In genomic region chr5:176384991-176385390, GRCh38 we compare ENCODE assay signal across 23 cellular contexts. TPM values are rescaled to one million over a fixed set of nuclear protein-coding genes. Genes with fewer than 3 reads are reported as not detected.
A peak's percentile ranks its signal among the peaks of the same experiment; 100 is the strongest.
DNase-seq lines count a peak whose midpoint lies in the region; ATAC-seq, FAIRE-seq and TF ChIP-seq lines count a peak whose summit lies in the region.
"Had no signal": no experiment of that assay in that cellular context is flagged by ENCODE, and none has a peak within 500 bp of the region (broad histone marks: within the 10 kb centered on the region; RNA-seq: fewer than 3 reads in every experiment).

No MANE protein-coding gene starts in this region.

- intact Hi-C loops in Caco-2 (cut with micrococcal nuclease; ENCODE audit: unreplicated experiment) (no loop called here), GM12878 (cut with micrococcal nuclease; ENCODE audit: unreplicated experiment) (loop anchor here (5.0 to 10.0 kb wide), 2 partner anchors 148 to 150 kb away; partner anchors contain the start of genes RNF44 and SIMC1), psoas muscle (cut with DNase I) (no loop called here)

- WGBS in GM12878 (ENCODE audit: insufficient coverage, insufficient replicate concordance, low lambda C conversion rate, missing lambda C conversion rate): 94% methylated on average over 12 of the region's 12 CpGs
- WGBS in psoas muscle, 3 donors: 84 to 93% (median 90%) methylated on average over 12 of the region's 12 CpGs

- H3K27ac Mint-ChIP-seq in activated naive CD4-positive, alpha-beta T cell treated with anti-CD3 and anti-CD28 coated beads, Interleukin-2, amount 50 U/mL, for 24 hours: peak overlapping the region; percentile 12
- peak overlapping the region; percentile 30 for H3K27ac Mint-ChIP-seq in Caco-2 (ENCODE audit: unreplicated experiment)
- H3K27ac Mint-ChIP-seq: B cell had no signal

- SMC1A ChIA-PET in GM12878 (lab: Charles Lee; ENCODE audit: uncharacterized antibody, unreplicated experiment): no interaction called here

- peaks cover 34% of the 10 kb centered on the region for H3K4me1 Mint-ChIP-seq in activated naive CD4-positive, alpha-beta T cell treated with anti-CD3 and anti-CD28 coated beads, Interleukin-2, amount 50 U/mL, for 24 hours
- H3K4me1 Mint-ChIP-seq in Caco-2 (ENCODE audit: low read depth, unreplicated experiment): no peaks in the 10 kb centered on the region

- DNase-seq in activated naive CD4-positive, alpha-beta T cell treated with Interleukin-2 at 50 U/mL for 16 hours: no peak
- no peak for DNase-seq in Caco-2
- DNase-seq in GM12878 (ENCODE audit: low read depth, low spot score): no peak
- peak in 1 of 2 donors; percentile 16 for DNase-seq in psoas muscle
- no peak for DNase-seq in effector memory CD4-positive, alpha-beta T cell
- no peak for DNase-seq in NK-92 (lab: John Stamatoyannopoulos, UW; ENCODE audit: unreplicated experiment)
- DNase-seq: CD4-positive, CD25-positive, alpha-beta regulatory T cell; COR-L47; DMS 273 treated with DMSO at 0.1 percent for 48 hours; DMS79 treated with DMSO at 0.1 percent for 48 hours; IMR-90; NCI-H1105; NCI-H146; NCI-H2029; NCI-H226; NCI-H510A treated with DMSO at 0.1 percent for 48 hours; NCI-H774 had no signal

- TF ChIP-seq RAD21 in GM12878 (IDR thresholded peaks at IDR 0.05; ENCODE audit: insufficient read depth, low read depth, low read length): no peak

- TF ChIP-seq CTCF in Caco-2 (IDR thresholded peaks at IDR 0.05; ENCODE audit: insufficient read depth in 1 of 2, low read depth in 1 of 2, low read length in 1 of 2, severe bottlenecking in 1 of 2, unreplicated experiment in 1 of 2) (no peak), GM12878 (IDR thresholded peaks at IDR 0.05 in 2 of 3, conservative IDR thresholded peaks at IDR 0.05 in 1 of 3; ENCODE audit: control insufficient read depth in 2 of 3, extremely low read depth in 1 of 3, insufficient read depth in 1 of 3, low read depth in 3 of 3, low read length in 3 of 3) (no peak), psoas muscle (IDR thresholded peaks at IDR 0.05) (no peak)

- H3K4me3 ChIP-seq in Caco-2 (ENCODE audit: low read depth, low read length): no peak overlapping the region
- no peak overlapping the region for H3K4me3 ChIP-seq in GM12878
- H3K4me3 ChIP-seq in psoas muscle: no peak overlapping the region
- H3K4me3 ChIP-seq in effector memory CD4-positive, alpha-beta T cell (ENCODE audit: insufficient read depth, low read depth, low read length, poor library complexity, severe bottlenecking): no peak overlapping the region
- H3K4me3 ChIP-seq: A549, Peyer's patch had no signal

- H4K20me1 ChIP-seq in GM12878 (ENCODE audit: control insufficient read depth, insufficient read depth): peaks cover 3% of the 10 kb centered on the region; the same call in 1 of the 2 replicates

- no TSS peak for BruUV-seq in Caco-2 (replicated peaks; lab: Mats Ljungman, UMichigan)
- BruUV-seq in GM12878 (replicated peaks; lab: Mats Ljungman, UMichigan): no TSS peak

- H3K27ac ChIP-seq in GM12878 (ENCODE audit: control insufficient read depth, insufficient read depth): no peak overlapping the region
- H3K27ac ChIP-seq in psoas muscle: peak overlapping the region; percentile 39
- no peak overlapping the region for H3K27ac ChIP-seq in effector memory CD4-positive, alpha-beta T cell (ENCODE audit: insufficient read depth, low read length, poor library complexity, severe bottlenecking)
- H3K27ac ChIP-seq: A549, Peyer's patch had no signal

- H3K4me1 ChIP-seq in Caco-2 (peaks cover 4% of the 10 kb centered on the region; the same call in 1 of the 2 replicates), GM12878 (ENCODE audit: control insufficient read depth, insufficient read depth, low read length) (peaks cover 6% of the 10 kb centered on the region), psoas muscle (peaks cover 57% of the 10 kb centered on the region)
- peaks cover 10% of the 10 kb centered on the region for H3K4me1 ChIP-seq in effector memory CD4-positive, alpha-beta T cell (ENCODE audit: control insufficient read depth, insufficient read depth, low read length, poor library complexity, severe bottlenecking)

- CTCF ChIA-PET in Caco-2 (lab: Charles Lee): no interaction called here
- CTCF ChIA-PET in GM12878 (lab: Yijun Ruan, JAX): no interaction called here

- H3K9ac ChIP-seq in GM12878 (ENCODE audit: control insufficient read depth, insufficient read depth, low read length): no peak overlapping the region

- no peak overlapping the region for H2AFZ ChIP-seq in GM12878 (ENCODE audit: control insufficient read depth, low read depth, low read length)

- H3K79me2 ChIP-seq in GM12878 (ENCODE audit: control insufficient read depth, insufficient read depth, low read length): peaks cover 42% of the 10 kb centered on the region

- no peaks in the 10 kb centered on the region for H3K9me3 Mint-ChIP-seq in activated naive CD4-positive, alpha-beta T cell treated with anti-CD3 and anti-CD28 coated beads, Interleukin-2, amount 50 U/mL, for 24 hours
- H3K9me3 Mint-ChIP-seq in Caco-2 (ENCODE audit: unreplicated experiment): no peaks in the 10 kb centered on the region
- H3K9me3 Mint-ChIP-seq: CD4-positive, CD25-positive, alpha-beta regulatory T cell had no signal

- no peak for TF ChIP-seq EP300 in GM12878 (IDR thresholded peaks at IDR 0.05; ENCODE audit: borderline replicate concordance in 1 of 2, control insufficient read depth in 1 of 2, low read depth in 2 of 2, low read length in 2 of 2)

- H3K27me3 ChIP-seq in Caco-2 (replicated peaks; ENCODE audit: control insufficient read depth, insufficient read depth, low read length) (no peaks in the 10 kb centered on the region), GM12878 (replicated peaks in 1 of 2; ENCODE audit: control insufficient read depth in 2 of 2, insufficient read depth in 2 of 2, low read length in 1 of 2) (no peaks in the 10 kb centered on the region), psoas muscle (ENCODE audit: insufficient read depth in 3 of 3, low read length in 2 of 3) (no peaks in the 10 kb centered on the region)
- H3K27me3 ChIP-seq in effector memory CD4-positive, alpha-beta T cell (replicated peaks; ENCODE audit: control insufficient read depth, insufficient read depth, low read length, poor library complexity, severe bottlenecking): no peaks in the 10 kb centered on the region
- H3K27me3 ChIP-seq: Peyer's patch had no signal

- H3K36me3 ChIP-seq in Caco-2 (ENCODE audit: control insufficient read depth, insufficient read depth, low read length) (no peaks in the 10 kb centered on the region), GM12878 (ENCODE audit: control insufficient read depth in 2 of 2, insufficient read depth in 2 of 2, low read length in 1 of 2) (peaks cover 21 to 25% of the 10 kb centered on the region in 2 experiments), psoas muscle (ENCODE audit: insufficient read depth in 1 of 2, low read depth in 1 of 2) (peaks cover 7 to 51% of the 10 kb centered on the region in 2 donors)
- H3K36me3 ChIP-seq in effector memory CD4-positive, alpha-beta T cell (ENCODE audit: control insufficient read depth, insufficient read depth, low read length): peaks cover 51% of the 10 kb centered on the region

- POLR2A ChIA-PET in Caco-2 (lab: Charles Lee) (no interaction called here), GM12878 (lab: Charles Lee) (interaction anchor here (0.5 to 0.6 kb wide), 2 partner anchors 9 to 25 kb away, joined by 4 read pairs; no protein-coding TSS in a partner anchor)

- no peak for FAIRE-seq in GM12878 (lab: Jason Lieb, UNC)
- FAIRE-seq: A549 had no signal

- ATAC-seq in GM12878 (no peak), psoas muscle (no peak), HG03432 (IDR thresholded peaks at IDR 0.05; ENCODE audit: unreplicated experiment) (no peak)
- ATAC-seq: A549 had no signal

- H3K4me2 ChIP-seq in GM12878 (ENCODE audit: control insufficient read depth, insufficient read depth): peak overlapping the region; percentile 72; the same call in 1 of the 2 replicates
- H3K4me2 ChIP-seq: A549 had no signal

- no peak for TF ChIP-seq POLR2A in GM12878 (IDR thresholded peaks at IDR 0.05; ENCODE audit: low read depth, low read length)

- H3K27me3 Mint-ChIP-seq in activated naive CD4-positive, alpha-beta T cell treated with anti-CD3 and anti-CD28 coated beads, Interleukin-2, amount 50 U/mL, for 24 hours: no peaks in the 10 kb centered on the region
- H3K27me3 Mint-ChIP-seq in Caco-2 (ENCODE audit: insufficient read depth, unreplicated experiment): no peaks in the 10 kb centered on the region
- H3K27me3 Mint-ChIP-seq: B cell; CD4-positive, CD25-positive, alpha-beta regulatory T cell had no signal

- H3K9me3 ChIP-seq in Caco-2 (no peaks in the 10 kb centered on the region), GM12878 (replicated peaks; ENCODE audit: control insufficient read depth, insufficient read depth, low read length) (no peaks in the 10 kb centered on the region; the same call in 2 of the 3 replicates), psoas muscle (no peaks in the 10 kb centered on the region)
- H3K9me3 ChIP-seq in effector memory CD4-positive, alpha-beta T cell (ENCODE audit: control insufficient read depth, low read length): no peaks in the 10 kb centered on the region
- H3K9me3 ChIP-seq: A549, Peyer's patch had no signal

- H3K4me3 Mint-ChIP-seq in activated naive CD4-positive, alpha-beta T cell treated with anti-CD3 and anti-CD28 coated beads, Interleukin-2, amount 50 U/mL, for 24 hours: no peak overlapping the region
- H3K4me3 Mint-ChIP-seq in Caco-2 (ENCODE audit: unreplicated experiment): no peak overlapping the region
- H3K4me3 Mint-ChIP-seq: B cell had no signal

- RAD21 ChIA-PET in GM12878 (lab: Charles Lee; ENCODE audit: unreplicated experiment): no interaction called here

- in situ Hi-C loops in GM12878 (cut with MboI): no loop called here

- peaks cover 27% of the 10 kb centered on the region for H3K36me3 Mint-ChIP-seq in activated naive CD4-positive, alpha-beta T cell treated with anti-CD3 and anti-CD28 coated beads, Interleukin-2, amount 50 U/mL, for 24 hours
- peaks cover 76% of the 10 kb centered on the region for H3K36me3 Mint-ChIP-seq in Caco-2 (ENCODE audit: insufficient read depth, unreplicated experiment)

RNA-seq across cellular contexts. Expression of gene NOP16, which starts 3.4 kb away (rescaled TPM):
- total RNA-seq in Caco-2 (2022): 48.0 and 56.4 TPM in 2 replicates
- 65.7 and 66.1 TPM in 2 replicates for total RNA-seq in GM12878 (2013; cell fraction: nucleolus; rRNA removed)
- total RNA-seq in GM12878 (2014; rRNA removed): 50.3 and 52.3 TPM in 2 replicates
- 84.2 and 98.1 TPM in 2 replicates for total RNA-seq in GM12878 (2014; rRNA removed; fragmentation: Illumina TruSeq; extraction: Trizol)
- 89.2 and 90.8 TPM in 2 replicates for total RNA-seq in GM12878 (2021)
- polyA plus RNA-seq in GM12878 (2011; ENCODE audit: low read depth): 50.5 TPM
- polyA plus RNA-seq in GM12878 (2011; rRNA removed): 68.8 and 93.8 TPM in 2 replicates
- 87.9 and 103 TPM in 2 replicates for polyA plus RNA-seq in GM12878 (2011; cell fraction: cytosol; rRNA removed)
- polyA plus RNA-seq in GM12878 (2011; cell fraction: nucleus; rRNA removed): 86.0 and 103 TPM in 2 replicates
- 49.5 and 61.0 TPM in 2 replicates for polyA plus RNA-seq in GM12878 (2012)
- polyA plus RNA-seq in GM12878 (2014; fragmentation: Illumina TruSeq; extraction: Trizol): 61.5 and 105 TPM in 2 replicates
- 100 to 1,000 TPM; 177 to 196 TPM for polyA plus RNA-seq in GM12878 (2014; fragmentation: Nextera tagmentation; extraction: Ambion mirVana)
- 122 and 128 TPM in 2 replicates for polyA plus RNA-seq in GM12878 (2014; rRNA removed)
- polyA plus RNA-seq in GM12878 (2016; fragmentation: Nextera tagmentation; extraction: Ambion mirVana): 100 to 1,000 TPM; 231 to 276 TPM
- polyA minus RNA-seq in GM12878 (2011; rRNA and poly(A)+ RNA removed): 33.9 and 41.8 TPM in 2 replicates
- 20.8 and 23.2 TPM in 2 replicates for polyA minus RNA-seq in GM12878 (2011; cell fraction: cytosol; rRNA and poly(A)+ RNA removed)
- 48.2 and 102 TPM in 2 replicates for polyA minus RNA-seq in GM12878 (2011; cell fraction: nucleus; rRNA and poly(A)+ RNA removed)
- total RNA-seq in psoas muscle: 10 to 100 TPM; 35.6 to 76.2 (median 59.9) TPM
- 100 to 1,000 TPM in 1 of 3 donors, 10 to 100 TPM in 2; 87.5 to 206 (median 90.4) TPM for polyA plus RNA-seq in psoas muscle

RNA-seq across cellular contexts. Expression of gene HIGD2A, which starts 3.6 kb away (rescaled TPM):
- total RNA-seq in Caco-2 (2022) (110 and 118 TPM in 2 replicates), GM12878 (2014; rRNA removed) (314 and 348 TPM in 2 replicates), GM12878 (2014; rRNA removed; fragmentation: Illumina TruSeq; extraction: Trizol) (153 and 159 TPM in 2 replicates), GM12878 (2021) (160 and 170 TPM in 2 replicates), psoas muscle (100 to 1,000 TPM; 181 to 215 (median 212) TPM)
- 16.4 and 16.5 TPM in 2 replicates for total RNA-seq in GM12878 (2013; cell fraction: nucleolus; rRNA removed)
- 108 TPM for polyA plus RNA-seq in GM12878 (2011; ENCODE audit: low read depth)
- polyA plus RNA-seq in GM12878 (2011; rRNA removed) (113 and 155 TPM in 2 replicates), GM12878 (2014; fragmentation: Illumina TruSeq; extraction: Trizol) (61.4 and 152 TPM in 2 replicates), GM12878 (2014; fragmentation: Nextera tagmentation; extraction: Ambion mirVana) (100 to 1,000 TPM; 196 to 327 TPM), GM12878 (2014; rRNA removed) (343 and 345 TPM in 2 replicates), GM12878 (2016; fragmentation: Nextera tagmentation; extraction: Ambion mirVana) (100 to 1,000 TPM; 191 to 218 TPM), psoas muscle (100 to 1,000 TPM; 223 to 429 (median 332) TPM)
- 357 and 366 TPM in 2 replicates for polyA plus RNA-seq in GM12878 (2011; cell fraction: cytosol; rRNA removed)
- polyA plus RNA-seq in GM12878 (2011; cell fraction: nucleus; rRNA removed): 108 and 121 TPM in 2 replicates
- 230 and 260 TPM in 2 replicates for polyA plus RNA-seq in GM12878 (2012)
- polyA minus RNA-seq in GM12878 (2011; rRNA and poly(A)+ RNA removed): 56.8 and 166 TPM in 2 replicates
- 76.2 and 82.9 TPM in 2 replicates for polyA minus RNA-seq in GM12878 (2011; cell fraction: cytosol; rRNA and poly(A)+ RNA removed)
- polyA minus RNA-seq in GM12878 (2011; cell fraction: nucleus; rRNA and poly(A)+ RNA removed): 26.5 and 33.9 TPM in 2 replicates

RNA-seq across cellular contexts. Expression of gene ARL10, which starts 19.7 kb away (rescaled TPM):
- total RNA-seq in Caco-2 (2022) (2.1 and 2.3 TPM in 2 replicates), GM12878 (2014; rRNA removed) (3.4 and 3.6 TPM in 2 replicates), GM12878 (2014; rRNA removed; fragmentation: Illumina TruSeq; extraction: Trizol) (1.7 and 1.8 TPM in 2 replicates), GM12878 (2021) (6.4 and 7.2 TPM in 2 replicates), psoas muscle (1 to 10 TPM; 3.1 to 6.6 (median 5.0) TPM)
- total RNA-seq in GM12878 (2013; cell fraction: nucleolus; rRNA removed): 32.8 and 65.0 TPM in 2 replicates
- 7.5 TPM for polyA plus RNA-seq in GM12878 (2011; ENCODE audit: low read depth)
- polyA plus RNA-seq in GM12878 (2011; rRNA removed) (3.2 and 4.0 TPM in 2 replicates), GM12878 (2014; fragmentation: Illumina TruSeq; extraction: Trizol) (3.0 and 3.8 TPM in 2 replicates), GM12878 (2014; fragmentation: Nextera tagmentation; extraction: Ambion mirVana) (under 1 TPM; 0.44 to 0.69 TPM), GM12878 (2014; rRNA removed) (4.6 and 5.4 TPM in 2 replicates), GM12878 (2016; fragmentation: Nextera tagmentation; extraction: Ambion mirVana) (1 to 10 TPM; 1.0 to 1.3 TPM), psoas muscle (1 to 10 TPM; 1.6 to 5.3 (median 3.9) TPM)
- polyA plus RNA-seq in GM12878 (2011; cell fraction: cytosol; rRNA removed): 2.3 and 3.0 TPM in 2 replicates
- 6.8 and 7.8 TPM in 2 replicates for polyA plus RNA-seq in GM12878 (2011; cell fraction: nucleus; rRNA removed)
- 3.7 and 6.9 TPM in 2 replicates for polyA plus RNA-seq in GM12878 (2012)
- 3.6 and 4.6 TPM in 2 replicates for polyA minus RNA-seq in GM12878 (2011; rRNA and poly(A)+ RNA removed)
- 1.1 and 2.1 TPM in 2 replicates for polyA minus RNA-seq in GM12878 (2011; cell fraction: cytosol; rRNA and poly(A)+ RNA removed)
- 2.9 and 3.2 TPM in 2 replicates for polyA minus RNA-seq in GM12878 (2011; cell fraction: nucleus; rRNA and poly(A)+ RNA removed)
- total RNA-seq: H4 had no signal

RNA-seq across cellular contexts. Expression of gene KIAA1191, which starts 23.4 kb away (rescaled TPM):
- 119 and 123 TPM in 2 replicates for total RNA-seq in Caco-2 (2022)
- total RNA-seq in GM12878 (2013; cell fraction: nucleolus; rRNA removed): 74.8 and 88.5 TPM in 2 replicates
- 38.6 and 41.0 TPM in 2 replicates for total RNA-seq in GM12878 (2014; rRNA removed)
- 26.3 and 27.9 TPM in 2 replicates for total RNA-seq in GM12878 (2014; rRNA removed; fragmentation: Illumina TruSeq; extraction: Trizol)
- 35.6 and 35.7 TPM in 2 replicates for total RNA-seq in GM12878 (2021)
- 23.0 TPM for polyA plus RNA-seq in GM12878 (2011; ENCODE audit: low read depth)
- 42.1 and 58.2 TPM in 2 replicates for polyA plus RNA-seq in GM12878 (2011; rRNA removed)
- polyA plus RNA-seq in GM12878 (2011; cell fraction: cytosol; rRNA removed): 64.5 and 65.9 TPM in 2 replicates
- 43.9 and 48.9 TPM in 2 replicates for polyA plus RNA-seq in GM12878 (2011; cell fraction: nucleus; rRNA removed)
- 35.0 and 36.3 TPM in 2 replicates for polyA plus RNA-seq in GM12878 (2012)
- 45.5 and 47.1 TPM in 2 replicates for polyA plus RNA-seq in GM12878 (2014; fragmentation: Illumina TruSeq; extraction: Trizol)
- 10 to 100 TPM; 14.9 to 16.3 TPM for polyA plus RNA-seq in GM12878 (2014; fragmentation: Nextera tagmentation; extraction: Ambion mirVana)
- polyA plus RNA-seq in GM12878 (2014; rRNA removed): 36.3 and 37.8 TPM in 2 replicates
- polyA plus RNA-seq in GM12878 (2016; fragmentation: Nextera tagmentation; extraction: Ambion mirVana): 10 to 100 TPM; 19.4 to 20.5 TPM
- 56.7 and 67.2 TPM in 2 replicates for polyA minus RNA-seq in GM12878 (2011; rRNA and poly(A)+ RNA removed)
- 16.2 and 20.9 TPM in 2 replicates for polyA minus RNA-seq in GM12878 (2011; cell fraction: cytosol; rRNA and poly(A)+ RNA removed)
- polyA minus RNA-seq in GM12878 (2011; cell fraction: nucleus; rRNA and poly(A)+ RNA removed): 43.3 and 58.6 TPM in 2 replicates
- 100 to 1,000 TPM in 1 of 4 donors, 10 to 100 TPM in 3; 46.9 to 201 (median 74.3) TPM for total RNA-seq in psoas muscle
- polyA plus RNA-seq in psoas muscle: 10 to 100 TPM; 27.0 to 70.4 (median 42.5) TPM

RNA-seq across cellular contexts. Expression of gene CLTB, which starts 31.3 kb away (rescaled TPM):
- total RNA-seq in Caco-2 (2022) (78.9 and 80.0 TPM in 2 replicates), GM12878 (2014; rRNA removed) (48.0 and 52.8 TPM in 2 replicates), GM12878 (2014; rRNA removed; fragmentation: Illumina TruSeq; extraction: Trizol) (21.1 and 22.4 TPM in 2 replicates), GM12878 (2021) (46.5 and 51.0 TPM in 2 replicates), psoas muscle (100 to 1,000 TPM; 162 to 223 (median 217) TPM)
- 8.3 and 9.2 TPM in 2 replicates for total RNA-seq in GM12878 (2013; cell fraction: nucleolus; rRNA removed)
- polyA plus RNA-seq in GM12878 (2011; ENCODE audit: low read depth): 11.4 TPM
- polyA plus RNA-seq in GM12878 (2011; rRNA removed) (19.0 and 28.7 TPM in 2 replicates), GM12878 (2014; fragmentation: Illumina TruSeq; extraction: Trizol) (4.5 and 18.4 TPM in 2 replicates), GM12878 (2014; fragmentation: Nextera tagmentation; extraction: Ambion mirVana) (1 to 10 TPM; 1.6 to 4.4 TPM), GM12878 (2014; rRNA removed) (51.5 and 52.7 TPM in 2 replicates), GM12878 (2016; fragmentation: Nextera tagmentation; extraction: Ambion mirVana) (10 to 100 TPM; 45.1 to 50.2 TPM), psoas muscle (100 to 1,000 TPM; 246 to 413 (median 340) TPM)
- polyA plus RNA-seq in GM12878 (2011; cell fraction: cytosol; rRNA removed): 34.6 and 53.1 TPM in 2 replicates
- 37.9 and 40.0 TPM in 2 replicates for polyA plus RNA-seq in GM12878 (2011; cell fraction: nucleus; rRNA removed)
- polyA plus RNA-seq in GM12878 (2012): 20.3 and 25.4 TPM in 2 replicates
- 11.5 and 20.6 TPM in 2 replicates for polyA minus RNA-seq in GM12878 (2011; rRNA and poly(A)+ RNA removed)
- polyA minus RNA-seq in GM12878 (2011; cell fraction: cytosol; rRNA and poly(A)+ RNA removed): 12.3 and 13.3 TPM in 2 replicates
- polyA minus RNA-seq in GM12878 (2011; cell fraction: nucleus; rRNA and poly(A)+ RNA removed): 4.8 and 10.5 TPM in 2 replicates
